In genomic region chr5:141488591-141489478, GRCh38 we compare ENCODE assay signal across 13 cellular contexts. TPM values are rescaled to one million over a fixed set of nuclear protein-coding genes. Genes with fewer than 3 reads are reported as not detected.
A peak's percentile ranks its signal among the peaks of the same experiment; 100 is the strongest.
DNase-seq lines count a peak whose midpoint lies in the region; ATAC-seq and TF ChIP-seq lines count a peak whose summit lies in the region.
"Had no signal": no experiment of that assay in that cellular context is flagged by ENCODE, and none has a peak within 500 bp of the region (broad histone marks: within the 10 kb centered on the region; RNA-seq: fewer than 3 reads in every experiment).

TSS of gene PCDHGC5 (plus strand) at chr5:141489081. CDS start at chr5:141489241, 160 bp downstream.

- no peak within 1 kb of the TSS for H3K27ac Mint-ChIP-seq in activated T-cell treated with anti-CD3 and anti-CD28 coated beads, Interleukin-2, amount 50 U/mL, for 72 hours
- no peak within 1 kb of the TSS for H3K27ac Mint-ChIP-seq in T-helper 2 cell treated with Interferon-gamma antibody and Interleukin-4, amounts not matched to agents 5 μg/mL and 100 μg/mL, for 36 hours
- H3K27ac Mint-ChIP-seq: activated CD8-positive, alpha-beta T cell treated with anti-CD3 and anti-CD28 coated beads for 36 hours had no signal

- H3K36me3 Mint-ChIP-seq in activated T-cell treated with anti-CD3 and anti-CD28 coated beads, Interleukin-2, amount 50 U/mL, for 72 hours (ENCODE audit: insufficient read depth in 2 of 2): peaks cover 0 to 3% of the 10 kb centered on the region in 2 donors
- H3K36me3 Mint-ChIP-seq in T-helper 2 cell treated with Interferon-gamma antibody and Interleukin-4, amounts not matched to agents 5 μg/mL and 100 μg/mL, for 36 hours (ENCODE audit: low read depth): no peaks in the 10 kb centered on the region

- no peaks in the 10 kb centered on the region for H3K9me3 Mint-ChIP-seq in activated T-cell treated with anti-CD3 and anti-CD28 coated beads, Interleukin-2, amount 50 U/mL, for 72 hours
- H3K9me3 Mint-ChIP-seq in T-helper 2 cell treated with Interferon-gamma antibody and Interleukin-4, amounts not matched to agents 5 μg/mL and 100 μg/mL, for 36 hours: no peaks in the 10 kb centered on the region
- H3K9me3 Mint-ChIP-seq: activated CD8-positive, alpha-beta T cell treated with anti-CD3 and anti-CD28 coated beads for 36 hours had no signal

- TF ChIP-seq CTCF in GM10266 (IDR thresholded peaks at IDR 0.05; ENCODE audit: control insufficient read depth, insufficient read depth, low read depth, missing control alignments): no peak

- no peak for ATAC-seq in activated T-cell treated with anti-CD3 and anti-CD28 coated beads, Interleukin-2, amount 50 U/mL, for 72 hours (replicated peaks in 1 of 2)
- ATAC-seq: activated CD8-positive, alpha-beta T cell treated with anti-CD3 and anti-CD28 coated beads for 36 hours had no signal

- H3K4me1 Mint-ChIP-seq in activated T-cell treated with anti-CD3 and anti-CD28 coated beads, Interleukin-2, amount 50 U/mL, for 72 hours (ENCODE audit: low read depth): peaks cover 13% of the 10 kb centered on the region
- no peaks in the 10 kb centered on the region for H3K4me1 Mint-ChIP-seq in T-helper 2 cell treated with Interferon-gamma antibody and Interleukin-4, amounts not matched to agents 5 μg/mL and 100 μg/mL, for 36 hours (ENCODE audit: low read depth)

- peaks cover 85% of the 10 kb centered on the region for H3K27me3 Mint-ChIP-seq in activated T-cell treated with anti-CD3 and anti-CD28 coated beads, Interleukin-2, amount 50 U/mL, for 72 hours (ENCODE audit: low read depth)
- peaks cover 66% of the 10 kb centered on the region for H3K27me3 Mint-ChIP-seq in T-helper 2 cell treated with Interferon-gamma antibody and Interleukin-4, amounts not matched to agents 5 μg/mL and 100 μg/mL, for 36 hours (ENCODE audit: low read depth)

- H3K4me3 Mint-ChIP-seq in activated T-cell treated with anti-CD3 and anti-CD28 coated beads, Interleukin-2, amount 50 U/mL, for 72 hours: no peak within 1 kb of the TSS
- no peak within 1 kb of the TSS for H3K4me3 Mint-ChIP-seq in T-helper 2 cell treated with Interferon-gamma antibody and Interleukin-4, amounts not matched to agents 5 μg/mL and 100 μg/mL, for 36 hours
- H3K4me3 Mint-ChIP-seq: activated CD8-positive, alpha-beta T cell treated with anti-CD3 and anti-CD28 coated beads for 36 hours had no signal

- DNase-seq in GM10266 (ENCODE audit: extremely low spot score): peak; percentile 17
- DNase-seq in amygdala (lab: John Stamatoyannopoulos, UW): peak in 42 of 56 donors; percentile 35 to 86 (median 66)
- peak; percentile 60 for DNase-seq in globus pallidus (ENCODE audit: low spot score)
- peak; percentile 88 for DNase-seq in putamen (ENCODE audit: low spot score)
- DNase-seq in NCI-H2029 treated with DMSO at 0.1 percent for 48 hours (lab: John Stamatoyannopoulos, UW): no peak
- DNase-seq in activated T-cell treated with anti-CD3 and anti-CD28 coated beads, Interleukin-2, amount 50 U/mL, for 72 hours: no peak
- DNase-seq in T-helper 2 cell treated with Interferon-gamma antibody and Interleukin-4, amounts not matched to agents 5 μg/mL and 100 μg/mL, for 36 hours (ENCODE audit: low spot score): no peak
- DNase-seq in activated T-cell treated with anti-CD3 and anti-CD28 coated beads for 4 hours: no peak
- DNase-seq: activated CD8-positive, alpha-beta T cell treated with anti-CD3 and anti-CD28 coated beads for 36 hours; cortex of kidney; Karpas-422; kidney; stimulated activated naive CD4-positive, alpha-beta T cell had no signal

RNA-seq across cellular contexts. Expression of gene PCDHGC5, which starts in this region (rescaled TPM):
- not detected for total RNA-seq in activated T-cell treated with anti-CD3 and anti-CD28 coated beads, Interleukin-2, amount 50 U/mL, for 72 hours
- total RNA-seq: activated CD8-positive, alpha-beta T cell treated with anti-CD3 and anti-CD28 coated beads for 36 hours had no signal

Comparison
In these comparisons a context has a peak if more than half of its experiments do, and no peak if none do; other contexts are left out.
1. DNase-seq: peak in GM10266 (single experiment), amygdala (42 of 56), globus pallidus (single experiment) and putamen (single experiment); none in NCI-H2029 treated with DMSO at 0.1 percent for 48 hours (single experiment), activated T-cell treated with anti-CD3 and anti-CD28 coated beads, Interleukin-2, amount 50 U/mL, for 72 hours (0 of 2), T-helper 2 cell treated with Interferon-gamma antibody and Interleukin-4, amounts not matched to agents 5 μg/mL and 100 μg/mL, for 36 hours (single experiment) and activated T-cell treated with anti-CD3 and anti-CD28 coated beads for 4 hours (single experiment).